Comparison of ENCODE assay signal across 1 cellular context in the genomic region with DNA sequence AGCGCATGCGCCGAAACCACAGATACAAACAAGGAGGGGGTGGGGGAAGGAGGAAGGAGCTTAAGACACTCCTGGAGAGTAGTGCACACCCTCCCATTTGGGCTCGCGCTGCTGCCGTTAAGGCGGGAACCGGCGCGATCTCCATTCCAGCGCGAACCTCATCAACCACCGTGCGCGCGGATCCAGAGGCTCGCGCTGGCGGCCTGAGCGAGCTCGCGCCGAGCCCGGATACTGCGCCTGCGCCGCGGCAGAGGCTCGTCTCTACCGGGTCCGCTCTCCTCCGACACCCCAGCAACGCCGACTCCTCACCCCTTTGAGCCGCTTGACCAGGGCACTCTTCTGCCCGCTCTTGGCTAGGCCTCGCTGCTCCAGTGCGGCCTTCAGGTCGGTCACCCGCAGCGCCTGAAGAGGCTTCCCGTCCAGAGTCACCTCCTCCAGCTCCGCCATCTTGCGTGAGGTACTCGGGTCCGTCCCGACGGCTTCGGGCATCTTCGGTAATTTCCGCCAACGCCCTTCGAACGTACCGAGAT.
TF ChIP-seq lines count a peak whose summit lies in the region.

A gene with protein sequence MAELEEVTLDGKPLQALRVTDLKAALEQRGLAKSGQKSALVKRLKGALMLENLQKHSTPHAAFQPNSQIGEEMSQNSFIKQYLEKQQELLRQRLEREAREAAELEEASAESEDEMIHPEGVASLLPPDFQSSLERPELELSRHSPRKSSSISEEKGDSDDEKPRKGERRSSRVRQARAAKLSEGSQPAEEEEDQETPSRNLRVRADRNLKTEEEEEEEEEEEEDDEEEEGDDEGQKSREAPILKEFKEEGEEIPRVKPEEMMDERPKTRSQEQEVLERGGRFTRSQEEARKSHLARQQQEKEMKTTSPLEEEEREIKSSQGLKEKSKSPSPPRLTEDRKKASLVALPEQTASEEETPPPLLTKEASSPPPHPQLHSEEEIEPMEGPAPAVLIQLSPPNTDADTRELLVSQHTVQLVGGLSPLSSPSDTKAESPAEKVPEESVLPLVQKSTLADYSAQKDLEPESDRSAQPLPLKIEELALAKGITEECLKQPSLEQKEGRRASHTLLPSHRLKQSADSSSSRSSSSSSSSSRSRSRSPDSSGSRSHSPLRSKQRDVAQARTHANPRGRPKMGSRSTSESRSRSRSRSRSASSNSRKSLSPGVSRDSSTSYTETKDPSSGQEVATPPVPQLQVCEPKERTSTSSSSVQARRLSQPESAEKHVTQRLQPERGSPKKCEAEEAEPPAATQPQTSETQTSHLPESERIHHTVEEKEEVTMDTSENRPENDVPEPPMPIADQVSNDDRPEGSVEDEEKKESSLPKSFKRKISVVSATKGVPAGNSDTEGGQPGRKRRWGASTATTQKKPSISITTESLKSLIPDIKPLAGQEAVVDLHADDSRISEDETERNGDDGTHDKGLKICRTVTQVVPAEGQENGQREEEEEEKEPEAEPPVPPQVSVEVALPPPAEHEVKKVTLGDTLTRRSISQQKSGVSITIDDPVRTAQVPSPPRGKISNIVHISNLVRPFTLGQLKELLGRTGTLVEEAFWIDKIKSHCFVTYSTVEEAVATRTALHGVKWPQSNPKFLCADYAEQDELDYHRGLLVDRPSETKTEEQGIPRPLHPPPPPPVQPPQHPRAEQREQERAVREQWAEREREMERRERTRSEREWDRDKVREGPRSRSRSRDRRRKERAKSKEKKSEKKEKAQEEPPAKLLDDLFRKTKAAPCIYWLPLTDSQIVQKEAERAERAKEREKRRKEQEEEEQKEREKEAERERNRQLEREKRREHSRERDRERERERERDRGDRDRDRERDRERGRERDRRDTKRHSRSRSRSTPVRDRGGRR (minus strand): TSS at position 471 of the 530 bp plus-strand sequence. CDS start 24 bp downstream, at position 447.

TF ChIP-seq in SK-N-SH, 30 proteins besides CTCF, POLR2A, EP300 and RAD21 (continued from another document):
- TF ChIP-seq, protein P1, sequence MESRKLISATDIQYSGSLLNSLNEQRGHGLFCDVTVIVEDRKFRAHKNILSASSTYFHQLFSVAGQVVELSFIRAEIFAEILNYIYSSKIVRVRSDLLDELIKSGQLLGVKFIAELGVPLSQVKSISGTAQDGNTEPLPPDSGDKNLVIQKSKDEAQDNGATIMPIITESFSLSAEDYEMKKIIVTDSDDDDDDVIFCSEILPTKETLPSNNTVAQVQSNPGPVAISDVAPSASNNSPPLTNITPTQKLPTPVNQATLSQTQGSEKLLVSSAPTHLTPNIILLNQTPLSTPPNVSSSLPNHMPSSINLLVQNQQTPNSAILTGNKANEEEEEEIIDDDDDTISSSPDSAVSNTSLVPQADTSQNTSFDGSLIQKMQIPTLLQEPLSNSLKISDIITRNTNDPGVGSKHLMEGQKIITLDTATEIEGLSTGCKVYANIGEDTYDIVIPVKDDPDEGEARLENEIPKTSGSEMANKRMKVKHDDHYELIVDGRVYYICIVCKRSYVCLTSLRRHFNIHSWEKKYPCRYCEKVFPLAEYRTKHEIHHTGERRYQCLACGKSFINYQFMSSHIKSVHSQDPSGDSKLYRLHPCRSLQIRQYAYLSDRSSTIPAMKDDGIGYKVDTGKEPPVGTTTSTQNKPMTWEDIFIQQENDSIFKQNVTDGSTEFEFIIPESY (IDR thresholded peaks at IDR 0.05; ENCODE audit: borderline replicate concordance, low read depth), result no peak
- TF ChIP-seq FOSL2 (IDR thresholded peaks at IDR 0.05; ENCODE audit: borderline replicate concordance, low read depth) (no peak), RXRA (IDR thresholded peaks at IDR 0.05; ENCODE audit: borderline replicate concordance, low read depth) (no peak), TEAD4 (IDR thresholded peaks at IDR 0.05; ENCODE audit: borderline replicate concordance, insufficient read depth) (no peak), SIN3A (IDR thresholded peaks at IDR 0.05; ENCODE audit: borderline replicate concordance, low read depth, low read length) (no peak), TAF1 (IDR thresholded peaks at IDR 0.05; ENCODE audit: borderline replicate concordance, low read depth, low read length) (peak; percentile 94), RFX5 (IDR thresholded peaks at IDR 0.05; ENCODE audit: low read length) (no peak), NFIC (IDR thresholded peaks at IDR 0.05; ENCODE audit: borderline replicate concordance) (no peak), NRF1 (IDR thresholded peaks at IDR 0.05; ENCODE audit: low read depth, low read length) (peak; percentile 63), MEF2A (IDR thresholded peaks at IDR 0.05; ENCODE audit: borderline replicate concordance, low read depth) (no peak), FOXM1 (IDR thresholded peaks at IDR 0.05; ENCODE audit: low read depth) (no peak), EZH2phosphoT487 (IDR thresholded peaks at IDR 0.05; ENCODE audit: borderline replicate concordance, low read depth) (no peak), GABPA (IDR thresholded peaks at IDR 0.05; ENCODE audit: low read depth) (no peak), CHD2 (IDR thresholded peaks at IDR 0.05; ENCODE audit: low read length, partially characterized antibody) (no peak), ELF1 (IDR thresholded peaks at IDR 0.05) (peak; percentile 44; the same call in 1 of the 2 replicates), FOXJ3 (CRISPR knock-in tag; IDR thresholded peaks at IDR 0.05) (no peak), GATA2 (CRISPR knock-in tag; IDR thresholded peaks at IDR 0.05) (no peak), SMC3 (IDR thresholded peaks at IDR 0.05; ENCODE audit: low read depth, low read length) (no peak)
- TF ChIP-seq, protein P2, sequence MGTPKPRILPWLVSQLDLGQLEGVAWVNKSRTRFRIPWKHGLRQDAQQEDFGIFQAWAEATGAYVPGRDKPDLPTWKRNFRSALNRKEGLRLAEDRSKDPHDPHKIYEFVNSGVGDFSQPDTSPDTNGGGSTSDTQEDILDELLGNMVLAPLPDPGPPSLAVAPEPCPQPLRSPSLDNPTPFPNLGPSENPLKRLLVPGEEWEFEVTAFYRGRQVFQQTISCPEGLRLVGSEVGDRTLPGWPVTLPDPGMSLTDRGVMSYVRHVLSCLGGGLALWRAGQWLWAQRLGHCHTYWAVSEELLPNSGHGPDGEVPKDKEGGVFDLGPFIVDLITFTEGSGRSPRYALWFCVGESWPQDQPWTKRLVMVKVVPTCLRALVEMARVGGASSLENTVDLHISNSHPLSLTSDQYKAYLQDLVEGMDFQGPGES (IDR thresholded peaks at IDR 0.05; ENCODE audit: low read depth, low read length), result no peak
- TF ChIP-seq, protein P3, sequence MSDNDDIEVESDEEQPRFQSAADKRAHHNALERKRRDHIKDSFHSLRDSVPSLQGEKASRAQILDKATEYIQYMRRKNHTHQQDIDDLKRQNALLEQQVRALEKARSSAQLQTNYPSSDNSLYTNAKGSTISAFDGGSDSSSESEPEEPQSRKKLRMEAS (IDR thresholded peaks at IDR 0.05; ENCODE audit: low read depth), result peak; percentile 64; the same call in 1 of the 2 replicates
- TF ChIP-seq, protein P4, sequence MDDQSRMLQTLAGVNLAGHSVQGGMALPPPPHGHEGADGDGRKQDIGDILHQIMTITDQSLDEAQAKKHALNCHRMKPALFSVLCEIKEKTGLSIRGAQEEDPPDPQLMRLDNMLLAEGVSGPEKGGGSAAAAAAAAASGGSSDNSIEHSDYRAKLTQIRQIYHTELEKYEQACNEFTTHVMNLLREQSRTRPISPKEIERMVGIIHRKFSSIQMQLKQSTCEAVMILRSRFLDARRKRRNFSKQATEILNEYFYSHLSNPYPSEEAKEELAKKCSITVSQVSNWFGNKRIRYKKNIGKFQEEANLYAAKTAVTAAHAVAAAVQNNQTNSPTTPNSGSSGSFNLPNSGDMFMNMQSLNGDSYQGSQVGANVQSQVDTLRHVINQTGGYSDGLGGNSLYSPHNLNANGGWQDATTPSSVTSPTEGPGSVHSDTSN (IDR thresholded peaks at IDR 0.05), result no peak
TF ChIP-seq in SK-N-SH: peak in this region for 7.
